In genomic region chr6:7216941-7217621, GRCh38 we compare ENCODE assay signal across 10 cellular contexts.
A peak's percentile ranks its signal among the peaks of the same experiment; 100 is the strongest.
DNase-seq lines count a peak whose midpoint lies in the region; ATAC-seq, FAIRE-seq and TF ChIP-seq lines count a peak whose summit lies in the region.
"Had no signal": no experiment of that assay in that cellular context is flagged by ENCODE, and none has a peak within 500 bp of the region (broad histone marks: within the 10 kb centered on the region; RNA-seq: fewer than 3 reads in every experiment).

No MANE protein-coding gene starts in this region.

- ATAC-seq in left lung = peak; percentile 57
- ATAC-seq in HG03342 (IDR thresholded peaks at IDR 0.05; ENCODE audit: unreplicated experiment) = no peak

- H3K27ac ChIP-seq in epithelial cell of prostate (peak overlapping the region; percentile 96), left lung (peak overlapping the region; percentile 27 to 65), stomach (peak overlapping the region in 1 of 5 donors; percentile 24)

- DNase-seq in RCC 7860 (ENCODE audit: low spot score) (peak; percentile 69), epithelial cell of prostate (ENCODE audit: low read depth, low spot score) (no peak), left lung (no peak), D341Med (ENCODE audit: low spot score) (no peak), NCI-H187 treated with DMSO at 0.1 percent for 48 hours (lab: John Stamatoyannopoulos, UW) (no peak), stomach (no peak)
- DNase-seq: activated CD4-positive, alpha-beta T cell treated with anti-CD3 and anti-CD28 coated beads, Interleukin-2, amount 10 ng/mL, durations not matched to agents 7 days and 5 days had no signal

- WGBS in stomach, 5 donors = 74 to 90% (median 87%) methylated on average over 17 of the region's 17 CpGs

- no peak for TF ChIP-seq EP300 in stomach (IDR thresholded peaks at IDR 0.05)

- H3K4me1 ChIP-seq in left lung (peaks cover 13 to 54% of the 10 kb centered on the region in 2 donors), skeletal muscle satellite cell (ENCODE audit: control insufficient read depth, insufficient read depth, low read length) (peaks cover 63% of the 10 kb centered on the region), stomach (peaks cover 15 to 41% (median 27%) of the 10 kb centered on the region in 4 donors)

- TF ChIP-seq CTCF in left lung (IDR thresholded peaks at IDR 0.05) (no peak), stomach (IDR thresholded peaks at IDR 0.05) (no peak)

- no peak overlapping the region for H3K4me3 ChIP-seq in left lung
- H3K4me3 ChIP-seq in skeletal muscle satellite cell (ENCODE audit: low read length) = peak overlapping the region; percentile 36
- no peak overlapping the region for H3K4me3 ChIP-seq in stomach
- H3K4me3 ChIP-seq: tibial nerve had no signal

- no peaks in the 10 kb centered on the region for H3K27me3 ChIP-seq in left lung
- no peaks in the 10 kb centered on the region for H3K27me3 ChIP-seq in skeletal muscle satellite cell (ENCODE audit: control insufficient read depth, insufficient read depth, low read length)
- no peaks in the 10 kb centered on the region for H3K27me3 ChIP-seq in stomach
- H3K27me3 ChIP-seq: tibial nerve had no signal

- H3K9ac ChIP-seq in skeletal muscle satellite cell (ENCODE audit: low read depth, low read length) = peak overlapping the region; percentile 62

- peak overlapping the region; percentile 61 for H3K4me2 ChIP-seq in skeletal muscle satellite cell (ENCODE audit: low read length)

- TF ChIP-seq POLR2A in stomach (IDR thresholded peaks at IDR 0.05) = no peak

- FAIRE-seq in RCC 7860 (lab: Jason Lieb, UNC) = no peak

- H3K36me3 ChIP-seq in left lung (peaks cover 0 to 63% of the 10 kb centered on the region in 2 donors), skeletal muscle satellite cell (ENCODE audit: insufficient read depth, low read length) (peaks cover 32% of the 10 kb centered on the region), stomach (peaks cover 23 to 69% (median 65%) of the 10 kb centered on the region in 4 donors)

- intact Hi-C loops in left lung (cut with DNase I) (no loop called here), stomach (cut with DNase I; ENCODE audit: low total_unique reads) (no loop called here)

- H3K9me3 ChIP-seq in left lung (no peaks in the 10 kb centered on the region), skeletal muscle satellite cell (replicated peaks; ENCODE audit: low read length) (no peaks in the 10 kb centered on the region), stomach (no peaks in the 10 kb centered on the region)
- H3K9me3 ChIP-seq: tibial nerve had no signal
